ENCODE assay signal across 8 cellular contexts in genomic region chr11:78416285-78417174, GRCh38. TPM values are rescaled to one million over a fixed set of nuclear protein-coding genes. Genes with fewer than 3 reads are reported as not detected.
A peak's percentile ranks its signal among the peaks of the same experiment; 100 is the strongest.
DNase-seq lines count a peak whose midpoint lies in the region; ATAC-seq, FAIRE-seq and TF ChIP-seq lines count a peak whose summit lies in the region.

No MANE protein-coding gene starts in this region.

- H3K4me1 ChIP-seq in pancreas (peaks cover 0 to 16% (median 8%) of the 10 kb centered on the region in 3 donors), tibial artery (peaks cover 0 to 52% (median 24%) of the 10 kb centered on the region in 4 donors)

- H3K27ac ChIP-seq in pancreas (peak overlapping the region; percentile 80 to 95 (median 88)), tibial artery (peak overlapping the region; percentile 100)

- TF ChIP-seq CTCF in pancreas (IDR thresholded peaks at IDR 0.05) (peak in 3 of 4 donors; percentile 11 to 40 (median 27)), tibial artery (IDR thresholded peaks at IDR 0.05) (peak; percentile 45 to 65)

- ATAC-seq in HG02623 (IDR thresholded peaks at IDR 0.05; ENCODE audit: unreplicated experiment) (peak; percentile 49), Right ventricle myocardium superior (ENCODE audit: poor library complexity) (peak; percentile 68), pancreas (peak; percentile 63 to 81 (median 75))

- H3K27me3 ChIP-seq in pancreas: no peaks in the 10 kb centered on the region
- H3K27me3 ChIP-seq in tibial artery: no peaks in the 10 kb centered on the region

- H3K9me3 ChIP-seq in pancreas (no peaks in the 10 kb centered on the region), tibial artery (no peaks in the 10 kb centered on the region)

- WGBS in pancreas, 2 donors: 2 to 3% methylated on average over 38 of the region's 38 CpGs

- intact Hi-C loops in Right ventricle myocardium superior (cut with DNase I) (loop anchor here (5.0 to 10.0 kb wide), 3 partner anchors 148 to 254 kb away; no protein-coding TSS in a partner anchor), pancreas (cut with DNase I) (no loop called here), tibial artery (cut with DNase I; ENCODE audit: low total_unique reads) (loop anchor here (5.0 kb wide), 3 partner anchors 156 to 254 kb away; partner anchors contain the start of gene NARS2)

- peaks cover 28% of the 10 kb centered on the region for H3K4me1 Mint-ChIP-seq in activated naive CD8-positive, alpha-beta T cell treated with anti-CD3 and anti-CD28 coated beads for 36 hours

- DNase-seq in GM04503 (ENCODE audit: low read depth) (peak; percentile 44), NCI-H1092 (lab: John Stamatoyannopoulos, UW) (peak; percentile 82), SKM-1 treated with dmso at 0.1 percent for 144 hours (lab: John Stamatoyannopoulos, UW; ENCODE audit: unreplicated experiment) (peak; percentile 53), Right ventricle myocardium superior (peak; percentile 90), pancreas (peak; percentile 72 to 88 (median 86)), tibial artery (peak; percentile 94 to 96)
- peak; percentile 79 for DNase-seq in activated naive CD8-positive, alpha-beta T cell treated with anti-CD3 and anti-CD28 coated beads for 36 hours

- peaks cover 44% of the 10 kb centered on the region for H3K27me3 Mint-ChIP-seq in activated naive CD8-positive, alpha-beta T cell treated with anti-CD3 and anti-CD28 coated beads for 36 hours

- no peak for FAIRE-seq in pancreas (lab: Jason Lieb, UNC)

- no peaks in the 10 kb centered on the region for H3K9me3 Mint-ChIP-seq in activated naive CD8-positive, alpha-beta T cell treated with anti-CD3 and anti-CD28 coated beads for 36 hours

- H3K4me3 Mint-ChIP-seq in activated naive CD8-positive, alpha-beta T cell treated with anti-CD3 and anti-CD28 coated beads for 36 hours: peak overlapping the region; percentile 80

- H3K36me3 Mint-ChIP-seq in activated naive CD8-positive, alpha-beta T cell treated with anti-CD3 and anti-CD28 coated beads for 36 hours: no peaks in the 10 kb centered on the region

- peak overlapping the region; percentile 35 for H3K27ac Mint-ChIP-seq in activated naive CD8-positive, alpha-beta T cell treated with anti-CD3 and anti-CD28 coated beads for 36 hours

- no peaks in the 10 kb centered on the region for H3K36me3 ChIP-seq in pancreas
- H3K36me3 ChIP-seq in tibial artery: no peaks in the 10 kb centered on the region

- H3K4me3 ChIP-seq in pancreas: peak overlapping the region; percentile 22 to 85 (median 81)
- H3K4me3 ChIP-seq in tibial artery: peak overlapping the region; percentile 98 to 99

RNA-seq across cellular contexts. Expression of gene GAB2, which starts 1.1 kb away (rescaled TPM):
- under 1 TPM; 0.91 to 0.98 TPM for total RNA-seq in activated naive CD8-positive, alpha-beta T cell treated with anti-CD3 and anti-CD28 coated beads for 36 hours
- total RNA-seq in Right ventricle myocardium superior (14.9 TPM), pancreas (10 to 100 TPM in 3 of 6 donors, 1 to 10 TPM in 3; 6.7 to 17.8 (median 10.4) TPM)
- 1 to 10 TPM; 3.1 to 3.3 TPM for polyA plus RNA-seq in pancreas

Comparison
In these comparisons a context has a peak if more than half of its experiments do, and no peak if none do; other contexts are left out.
1. Peak in every context shown above with its lines: DNase-seq, ATAC-seq, H3K4me3 ChIP-seq and H3K27ac ChIP-seq.
2. DNase-seq: peak in every context shown above with its lines; median percentile 95 in tibial artery; 90 in Right ventricle myocardium superior; 86 in pancreas; 82 in NCI-H1092; 79 in activated naive CD8-positive, alpha-beta T cell treated with anti-CD3 and anti-CD28 coated beads for 36 hours; 53 in SKM-1 treated with dmso at 0.1 percent for 144 hours; 44 in GM04503.
3. intact Hi-C loops: an anchor here in Right ventricle myocardium superior (5.0 to 10.0 kb wide) and tibial artery (5.0 kb wide); none called in pancreas.